ENCODE assay signal across 1 cellular context in the genomic region with DNA sequence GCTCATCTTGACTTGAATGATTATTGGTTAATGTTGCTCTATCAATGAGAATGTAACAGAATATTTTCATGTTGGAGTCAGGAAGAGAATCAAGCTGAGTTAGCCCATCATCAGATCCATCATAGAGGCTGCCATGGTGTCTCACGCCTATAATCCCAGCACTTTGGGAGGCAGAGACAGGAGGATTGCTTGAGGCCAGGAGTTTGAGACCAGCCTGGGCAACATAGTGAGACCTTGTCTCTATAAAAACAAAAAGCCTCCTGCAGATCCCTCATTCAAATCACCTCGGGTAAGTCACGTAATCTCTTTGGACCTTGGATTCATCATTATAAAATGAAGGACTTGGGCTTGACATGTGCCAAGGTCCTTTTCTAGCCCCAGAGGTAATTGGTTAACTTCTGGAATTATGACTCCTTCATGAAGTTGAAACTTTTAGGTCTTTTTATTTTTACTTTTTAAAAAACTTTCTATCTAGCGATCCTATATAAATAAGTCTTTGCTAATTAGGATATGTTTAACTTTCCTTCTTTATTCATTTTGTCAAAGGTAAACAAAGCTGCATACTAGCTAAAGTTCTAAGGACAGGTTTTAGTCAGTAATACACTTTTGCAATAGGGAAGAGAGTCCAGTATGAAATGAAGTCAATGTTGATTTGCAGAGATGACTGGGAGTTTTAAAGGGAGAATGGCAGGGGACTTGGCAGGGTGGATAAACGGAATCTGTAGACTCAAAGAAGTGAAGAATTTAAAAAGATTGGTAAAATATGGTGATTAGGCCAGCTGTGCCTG.
TF ChIP-seq lines count a peak whose summit lies in the region.

No MANE protein-coding gene starts in this region.

TF ChIP-seq in HepG2, 621 proteins besides CTCF, POLR2A, EP300 and RAD21 (continued from another document and continues in another):
- 0 out of 2 replicates have a peak, but pooled peaks have one; percentile 33 for TF ChIP-seq GATAD2A (CRISPR knock-in tag; IDR thresholded peaks at IDR 0.05)
- TF ChIP-seq MIER2 (CRISPR knock-in tag; IDR thresholded peaks at IDR 0.05): no peak
- TF ChIP-seq, protein P1, sequence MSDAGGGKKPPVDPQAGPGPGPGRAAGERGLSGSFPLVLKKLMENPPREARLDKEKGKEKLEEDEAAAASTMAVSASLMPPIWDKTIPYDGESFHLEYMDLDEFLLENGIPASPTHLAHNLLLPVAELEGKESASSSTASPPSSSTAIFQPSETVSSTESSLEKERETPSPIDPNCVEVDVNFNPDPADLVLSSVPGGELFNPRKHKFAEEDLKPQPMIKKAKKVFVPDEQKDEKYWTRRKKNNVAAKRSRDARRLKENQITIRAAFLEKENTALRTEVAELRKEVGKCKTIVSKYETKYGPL (CRISPR knock-in tag; IDR thresholded peaks at IDR 0.05): no peak
- no peak for TF ChIP-seq ZNF761 (CRISPR knock-in tag; conservative IDR thresholded peaks at IDR 0.05)
- peak; percentile 74 for TF ChIP-seq NCOR1 (IDR thresholded peaks at IDR 0.05; ENCODE audit: borderline replicate concordance, low read length)
- TF ChIP-seq ZKSCAN5 (CRISPR knock-in tag; IDR thresholded peaks at IDR 0.05): no peak
- TF ChIP-seq, protein P2, sequence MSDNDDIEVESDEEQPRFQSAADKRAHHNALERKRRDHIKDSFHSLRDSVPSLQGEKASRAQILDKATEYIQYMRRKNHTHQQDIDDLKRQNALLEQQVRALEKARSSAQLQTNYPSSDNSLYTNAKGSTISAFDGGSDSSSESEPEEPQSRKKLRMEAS (IDR thresholded peaks at IDR 0.05): no peak
- TF ChIP-seq GLI4 (CRISPR knock-in tag; IDR thresholded peaks at IDR 0.05; ENCODE audit: borderline replicate concordance): no peak
- no peak for TF ChIP-seq NCOA1 (CRISPR knock-in tag; IDR thresholded peaks at IDR 0.05)
- TF ChIP-seq, protein P3, sequence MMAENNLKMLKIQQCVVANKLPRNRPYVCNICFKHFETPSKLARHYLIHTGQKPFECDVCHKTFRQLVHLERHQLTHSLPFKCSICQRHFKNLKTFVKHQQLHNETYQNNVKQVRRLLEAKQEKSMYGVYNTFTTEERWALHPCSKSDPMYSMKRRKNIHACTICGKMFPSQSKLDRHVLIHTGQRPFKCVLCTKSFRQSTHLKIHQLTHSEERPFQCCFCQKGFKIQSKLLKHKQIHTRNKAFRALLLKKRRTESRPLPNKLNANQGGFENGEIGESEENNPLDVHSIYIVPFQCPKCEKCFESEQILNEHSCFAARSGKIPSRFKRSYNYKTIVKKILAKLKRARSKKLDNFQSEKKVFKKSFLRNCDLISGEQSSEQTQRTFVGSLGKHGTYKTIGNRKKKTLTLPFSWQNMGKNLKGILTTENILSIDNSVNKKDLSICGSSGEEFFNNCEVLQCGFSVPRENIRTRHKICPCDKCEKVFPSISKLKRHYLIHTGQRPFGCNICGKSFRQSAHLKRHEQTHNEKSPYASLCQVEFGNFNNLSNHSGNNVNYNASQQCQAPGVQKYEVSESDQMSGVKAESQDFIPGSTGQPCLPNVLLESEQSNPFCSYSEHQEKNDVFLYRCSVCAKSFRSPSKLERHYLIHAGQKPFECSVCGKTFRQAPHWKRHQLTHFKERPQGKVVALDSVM (CRISPR knock-in tag; IDR thresholded peaks at IDR 0.05): peak; percentile 91
- TF ChIP-seq, protein P4, sequence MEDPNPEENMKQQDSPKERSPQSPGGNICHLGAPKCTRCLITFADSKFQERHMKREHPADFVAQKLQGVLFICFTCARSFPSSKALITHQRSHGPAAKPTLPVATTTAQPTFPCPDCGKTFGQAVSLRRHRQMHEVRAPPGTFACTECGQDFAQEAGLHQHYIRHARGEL (CRISPR knock-in tag; IDR thresholded peaks at IDR 0.05): no peak
- TF ChIP-seq ZNF598 (CRISPR knock-in tag; IDR thresholded peaks at IDR 0.05; ENCODE audit: borderline replicate concordance): no peak
- TF ChIP-seq NAIF1 (CRISPR knock-in tag; IDR thresholded peaks at IDR 0.05; ENCODE audit: borderline replicate concordance): no peak
- no peak for TF ChIP-seq TEAD2 (CRISPR knock-in tag; IDR thresholded peaks at IDR 0.05)
- no peak for TF ChIP-seq POLR2G (IDR thresholded peaks at IDR 0.05; ENCODE audit: low read depth, low read length)
- TF ChIP-seq, protein P5, sequence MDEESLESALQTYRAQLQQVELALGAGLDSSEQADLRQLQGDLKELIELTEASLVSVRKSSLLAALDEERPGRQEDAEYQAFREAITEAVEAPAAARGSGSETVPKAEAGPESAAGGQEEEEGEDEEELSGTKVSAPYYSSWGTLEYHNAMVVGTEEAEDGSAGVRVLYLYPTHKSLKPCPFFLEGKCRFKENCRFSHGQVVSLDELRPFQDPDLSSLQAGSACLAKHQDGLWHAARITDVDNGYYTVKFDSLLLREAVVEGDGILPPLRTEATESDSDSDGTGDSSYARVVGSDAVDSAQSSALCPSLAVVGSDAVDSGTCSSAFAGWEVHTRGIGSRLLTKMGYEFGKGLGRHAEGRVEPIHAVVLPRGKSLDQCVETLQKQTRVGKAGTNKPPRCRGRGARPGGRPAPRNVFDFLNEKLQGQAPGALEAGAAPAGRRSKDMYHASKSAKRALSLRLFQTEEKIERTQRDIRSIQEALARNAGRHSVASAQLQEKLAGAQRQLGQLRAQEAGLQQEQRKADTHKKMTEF (CRISPR knock-in tag; IDR thresholded peaks at IDR 0.05): no peak
- TF ChIP-seq ZNF17 (CRISPR knock-in tag; IDR thresholded peaks at IDR 0.05): no peak
- TF ChIP-seq SAP130 (CRISPR knock-in tag; IDR thresholded peaks at IDR 0.05; ENCODE audit: low read depth): peak; percentile 33; the same call in 1 of the 2 replicates
- TF ChIP-seq SIN3B (IDR thresholded peaks at IDR 0.05; ENCODE audit: low read length): no peak
- TF ChIP-seq, protein P6, sequence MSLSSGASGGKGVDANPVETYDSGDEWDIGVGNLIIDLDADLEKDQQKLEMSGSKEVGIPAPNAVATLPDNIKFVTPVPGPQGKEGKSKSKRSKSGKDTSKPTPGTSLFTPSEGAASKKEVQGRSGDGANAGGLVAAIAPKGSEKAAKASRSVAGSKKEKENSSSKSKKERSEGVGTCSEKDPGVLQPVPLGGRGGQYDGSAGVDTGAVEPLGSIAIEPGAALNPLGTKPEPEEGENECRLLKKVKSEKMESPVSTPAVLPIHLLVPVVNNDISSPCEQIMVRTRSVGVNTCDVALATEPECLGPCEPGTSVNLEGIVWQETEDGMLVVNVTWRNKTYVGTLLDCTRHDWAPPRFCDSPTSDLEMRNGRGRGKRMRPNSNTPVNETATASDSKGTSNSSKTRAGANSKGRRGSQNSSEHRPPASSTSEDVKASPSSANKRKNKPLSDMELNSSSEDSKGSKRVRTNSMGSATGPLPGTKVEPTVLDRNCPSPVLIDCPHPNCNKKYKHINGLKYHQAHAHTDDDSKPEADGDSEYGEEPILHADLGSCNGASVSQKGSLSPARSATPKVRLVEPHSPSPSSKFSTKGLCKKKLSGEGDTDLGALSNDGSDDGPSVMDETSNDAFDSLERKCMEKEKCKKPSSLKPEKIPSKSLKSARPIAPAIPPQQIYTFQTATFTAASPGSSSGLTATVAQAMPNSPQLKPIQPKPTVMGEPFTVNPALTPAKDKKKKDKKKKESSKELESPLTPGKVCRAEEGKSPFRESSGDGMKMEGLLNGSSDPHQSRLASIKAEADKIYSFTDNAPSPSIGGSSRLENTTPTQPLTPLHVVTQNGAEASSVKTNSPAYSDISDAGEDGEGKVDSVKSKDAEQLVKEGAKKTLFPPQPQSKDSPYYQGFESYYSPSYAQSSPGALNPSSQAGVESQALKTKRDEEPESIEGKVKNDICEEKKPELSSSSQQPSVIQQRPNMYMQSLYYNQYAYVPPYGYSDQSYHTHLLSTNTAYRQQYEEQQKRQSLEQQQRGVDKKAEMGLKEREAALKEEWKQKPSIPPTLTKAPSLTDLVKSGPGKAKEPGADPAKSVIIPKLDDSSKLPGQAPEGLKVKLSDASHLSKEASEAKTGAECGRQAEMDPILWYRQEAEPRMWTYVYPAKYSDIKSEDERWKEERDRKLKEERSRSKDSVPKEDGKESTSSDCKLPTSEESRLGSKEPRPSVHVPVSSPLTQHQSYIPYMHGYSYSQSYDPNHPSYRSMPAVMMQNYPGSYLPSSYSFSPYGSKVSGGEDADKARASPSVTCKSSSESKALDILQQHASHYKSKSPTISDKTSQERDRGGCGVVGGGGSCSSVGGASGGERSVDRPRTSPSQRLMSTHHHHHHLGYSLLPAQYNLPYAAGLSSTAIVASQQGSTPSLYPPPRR (CRISPR knock-in tag; IDR thresholded peaks at IDR 0.05; ENCODE audit: borderline replicate concordance): no peak
- TF ChIP-seq HNF4G (IDR thresholded peaks at IDR 0.05; ENCODE audit: borderline replicate concordance, low read depth, low read length): no peak
- TF ChIP-seq HNF4G (CRISPR knock-in tag; IDR thresholded peaks at IDR 0.05; ENCODE audit: borderline replicate concordance, low read depth): 0 out of 2 replicates have a peak, but pooled peaks have one; percentile 41
- no peak for TF ChIP-seq HIVEP1 (CRISPR knock-in tag; IDR thresholded peaks at IDR 0.05)
- TF ChIP-seq SMYD3 (CRISPR knock-in tag; IDR thresholded peaks at IDR 0.05): no peak
- TF ChIP-seq ZFYVE20 (CRISPR knock-in tag; IDR thresholded peaks at IDR 0.05; ENCODE audit: borderline replicate concordance, low read depth): no peak
- no peak for TF ChIP-seq ZNF282 (IDR thresholded peaks at IDR 0.05; ENCODE audit: partially characterized antibody)
- TF ChIP-seq, protein P7, sequence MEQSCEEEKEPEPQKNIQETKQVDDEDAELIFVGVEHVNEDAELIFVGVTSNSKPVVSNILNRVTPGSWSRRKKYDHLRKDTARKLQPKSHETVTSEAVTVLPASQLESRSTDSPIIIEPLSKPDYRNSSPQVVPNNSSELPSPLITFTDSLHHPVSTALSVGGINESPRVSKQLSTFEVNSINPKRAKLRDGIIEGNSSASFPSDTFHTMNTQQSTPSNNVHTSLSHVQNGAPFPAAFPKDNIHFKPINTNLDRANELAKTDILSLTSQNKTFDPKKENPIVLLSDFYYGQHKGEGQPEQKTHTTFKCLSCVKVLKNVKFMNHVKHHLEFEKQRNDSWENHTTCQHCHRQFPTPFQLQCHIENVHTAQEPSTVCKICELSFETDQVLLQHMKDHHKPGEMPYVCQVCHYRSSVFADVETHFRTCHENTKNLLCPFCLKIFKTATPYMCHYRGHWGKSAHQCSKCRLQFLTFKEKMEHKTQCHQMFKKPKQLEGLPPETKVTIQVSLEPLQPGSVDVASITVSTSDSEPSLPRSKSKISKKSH (CRISPR knock-in tag; IDR thresholded peaks at IDR 0.05; ENCODE audit: borderline replicate concordance): no peak
- TF ChIP-seq, protein P8, sequence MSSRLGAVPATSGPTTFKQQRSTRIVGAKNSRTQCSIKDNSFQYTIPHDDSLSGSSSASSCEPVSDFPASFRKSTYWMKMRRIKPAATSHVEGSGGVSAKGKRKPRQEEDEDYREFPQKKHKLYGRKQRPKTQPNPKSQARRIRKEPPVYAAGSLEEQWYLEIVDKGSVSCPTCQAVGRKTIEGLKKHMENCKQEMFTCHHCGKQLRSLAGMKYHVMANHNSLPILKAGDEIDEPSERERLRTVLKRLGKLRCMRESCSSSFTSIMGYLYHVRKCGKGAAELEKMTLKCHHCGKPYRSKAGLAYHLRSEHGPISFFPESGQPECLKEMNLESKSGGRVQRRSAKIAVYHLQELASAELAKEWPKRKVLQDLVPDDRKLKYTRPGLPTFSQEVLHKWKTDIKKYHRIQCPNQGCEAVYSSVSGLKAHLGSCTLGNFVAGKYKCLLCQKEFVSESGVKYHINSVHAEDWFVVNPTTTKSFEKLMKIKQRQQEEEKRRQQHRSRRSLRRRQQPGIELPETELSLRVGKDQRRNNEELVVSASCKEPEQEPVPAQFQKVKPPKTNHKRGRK (CRISPR knock-in tag; IDR thresholded peaks at IDR 0.05): 0 out of 2 replicates have a peak, but pooled peaks have one; percentile 32
- no peak for TF ChIP-seq ZNF781 (CRISPR knock-in tag; IDR thresholded peaks at IDR 0.05; ENCODE audit: borderline replicate concordance, not compliant biosample characterization)
- no peak for TF ChIP-seq ISX (CRISPR knock-in tag; conservative IDR thresholded peaks at IDR 0.05)
- TF ChIP-seq ZBTB8A (CRISPR knock-in tag; IDR thresholded peaks at IDR 0.05; ENCODE audit: borderline replicate concordance, low read depth): no peak
- no peak for TF ChIP-seq PAWR (CRISPR knock-in tag; IDR thresholded peaks at IDR 0.05; ENCODE audit: borderline replicate concordance)
- no peak for TF ChIP-seq ETV5 (CRISPR knock-in tag; IDR thresholded peaks at IDR 0.05; ENCODE audit: borderline replicate concordance)
- TF ChIP-seq, protein P9, sequence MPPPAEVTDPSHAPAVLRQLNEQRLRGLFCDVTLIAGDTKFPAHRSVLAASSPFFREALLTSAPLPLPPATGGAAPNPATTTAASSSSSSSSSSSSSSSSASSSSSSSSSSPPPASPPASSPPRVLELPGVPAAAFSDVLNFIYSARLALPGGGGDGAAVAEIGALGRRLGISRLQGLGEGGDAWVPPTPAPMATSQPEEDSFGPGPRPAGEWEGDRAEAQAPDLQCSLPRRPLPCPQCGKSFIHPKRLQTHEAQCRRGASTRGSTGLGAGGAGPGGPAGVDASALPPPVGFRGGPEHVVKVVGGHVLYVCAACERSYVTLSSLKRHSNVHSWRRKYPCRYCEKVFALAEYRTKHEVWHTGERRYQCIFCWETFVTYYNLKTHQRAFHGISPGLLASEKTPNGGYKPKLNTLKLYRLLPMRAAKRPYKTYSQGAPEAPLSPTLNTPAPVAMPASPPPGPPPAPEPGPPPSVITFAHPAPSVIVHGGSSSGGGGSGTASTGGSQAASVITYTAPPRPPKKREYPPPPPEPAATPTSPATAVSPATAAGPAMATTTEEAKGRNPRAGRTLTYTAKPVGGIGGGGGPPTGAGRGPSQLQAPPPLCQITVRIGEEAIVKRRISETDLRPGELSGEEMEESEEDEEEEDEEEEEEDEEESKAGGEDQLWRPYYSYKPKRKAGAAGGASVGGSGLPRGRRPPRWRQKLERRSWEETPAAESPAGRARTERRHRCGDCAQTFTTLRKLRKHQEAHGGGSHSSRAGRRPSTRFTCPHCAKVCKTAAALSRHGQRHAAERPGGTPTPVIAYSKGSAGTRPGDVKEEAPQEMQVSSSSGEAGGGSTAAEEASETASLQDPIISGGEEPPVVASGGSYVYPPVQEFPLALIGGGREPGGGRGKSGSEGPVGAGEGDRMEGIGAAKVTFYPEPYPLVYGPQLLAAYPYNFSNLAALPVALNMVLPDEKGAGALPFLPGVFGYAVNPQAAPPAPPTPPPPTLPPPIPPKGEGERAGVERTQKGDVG (CRISPR knock-in tag; IDR thresholded peaks at IDR 0.05; ENCODE audit: borderline replicate concordance): no peak
- peak in 1 of 2 experiments; percentile 25; a peak in 1 of 4 replicates for TF ChIP-seq NR2F1 (CRISPR knock-in tag; IDR thresholded peaks at IDR 0.05)
- no peak for TF ChIP-seq NCOA2 (CRISPR knock-in tag; IDR thresholded peaks at IDR 0.05)
- TF ChIP-seq HES4 (CRISPR knock-in tag; IDR thresholded peaks at IDR 0.05; ENCODE audit: borderline replicate concordance): no peak
- TF ChIP-seq ZNF563 (CRISPR knock-in tag; IDR thresholded peaks at IDR 0.05): no peak
- TF ChIP-seq ERF (CRISPR knock-in tag; IDR thresholded peaks at IDR 0.05): no peak
- TF ChIP-seq ZNF121 (CRISPR knock-in tag; IDR thresholded peaks at IDR 0.05): peak; percentile 93
- TF ChIP-seq, protein P10, sequence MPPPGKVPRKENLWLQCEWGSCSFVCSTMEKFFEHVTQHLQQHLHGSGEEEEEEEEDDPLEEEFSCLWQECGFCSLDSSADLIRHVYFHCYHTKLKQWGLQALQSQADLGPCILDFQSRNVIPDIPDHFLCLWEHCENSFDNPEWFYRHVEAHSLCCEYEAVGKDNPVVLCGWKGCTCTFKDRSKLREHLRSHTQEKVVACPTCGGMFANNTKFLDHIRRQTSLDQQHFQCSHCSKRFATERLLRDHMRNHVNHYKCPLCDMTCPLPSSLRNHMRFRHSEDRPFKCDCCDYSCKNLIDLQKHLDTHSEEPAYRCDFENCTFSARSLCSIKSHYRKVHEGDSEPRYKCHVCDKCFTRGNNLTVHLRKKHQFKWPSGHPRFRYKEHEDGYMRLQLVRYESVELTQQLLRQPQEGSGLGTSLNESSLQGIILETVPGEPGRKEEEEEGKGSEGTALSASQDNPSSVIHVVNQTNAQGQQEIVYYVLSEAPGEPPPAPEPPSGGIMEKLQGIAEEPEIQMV (CRISPR knock-in tag; IDR thresholded peaks at IDR 0.05; ENCODE audit: low read depth): no peak
- peak; percentile 11; the same call in 1 of the 2 replicates for TF ChIP-seq FOXA3 (CRISPR knock-in tag; IDR thresholded peaks at IDR 0.05)
